Comparison of ENCODE assay signal across 10 cellular contexts in the genomic region with DNA sequence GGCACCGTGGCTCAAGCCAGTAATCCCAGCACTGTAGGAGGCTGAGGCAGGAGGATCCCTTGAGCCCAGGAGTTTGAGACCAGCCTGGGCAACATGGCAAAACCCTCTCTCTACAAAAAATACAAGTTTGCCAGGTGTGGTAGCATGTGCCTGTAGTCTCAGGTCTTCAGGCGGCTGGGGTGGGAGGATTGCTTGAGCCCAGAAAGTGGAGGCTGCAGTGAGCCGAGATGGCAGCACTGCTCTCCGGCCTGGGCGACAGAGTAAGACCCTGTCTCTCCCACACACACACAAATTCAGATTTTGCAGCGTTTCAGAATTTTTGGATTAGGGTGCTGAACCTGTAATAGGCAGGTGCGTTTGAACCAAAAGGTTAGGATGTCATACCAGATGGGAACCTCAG. TPM values are rescaled to one million over a fixed set of nuclear protein-coding genes. Genes with fewer than 3 reads are reported as not detected.
DNase-seq lines count a peak whose midpoint lies in the region; ATAC-seq, FAIRE-seq and TF ChIP-seq lines count a peak whose summit lies in the region.
"Had no signal": no experiment of that assay in that cellular context is flagged by ENCODE, and none has a peak within 500 bp of the region (broad histone marks: within the 10 kb centered on the region; RNA-seq: fewer than 3 reads in every experiment).

No MANE protein-coding gene starts in this region.

- no peaks in the 10 kb centered on the region for H3K9me3 ChIP-seq in CD8-positive, alpha-beta memory T cell (ENCODE audit: low read length)
- H3K9me3 ChIP-seq in HUES6 (ENCODE audit: control insufficient read depth, insufficient read depth, low read depth, low read length) (no peaks in the 10 kb centered on the region), esophagus squamous epithelium (no peaks in the 10 kb centered on the region)

- H3K27me3 Mint-ChIP-seq in CD8-positive, alpha-beta memory T cell, result peaks cover 0 to 13% of the 10 kb centered on the region in 2 donors
- no peaks in the 10 kb centered on the region for H3K27me3 Mint-ChIP-seq in activated naive CD8-positive, alpha-beta T cell treated with anti-CD3 and anti-CD28 coated beads, Interleukin-2, amount 10 ng/mL, durations not matched to agents 7 days and 5 days
- no peaks in the 10 kb centered on the region for H3K27me3 Mint-ChIP-seq in natural killer cell treated with Interleukin-12 subunit alpha and Interleukin-12 subunit beta and Interleukin-15 and Interleukin-18, amount 100 ng/mL, for 72 hours

- POLR2A ChIA-PET in CD8-positive, alpha-beta memory T cell (lab: Charles Lee), result interaction anchor here (0.6 to 2.8 kb wide), 3 partner anchors 20 to 178 kb away, joined by 3 to 14 read pairs (median 4); a partner anchor contains a TSS
- POLR2A ChIA-PET in activated naive CD8-positive, alpha-beta T cell treated with anti-CD3 and anti-CD28 coated beads, Interleukin-2, amount 10 ng/mL, durations not matched to agents 7 days and 5 days (lab: Charles Lee), result interaction anchor here (0.7 to 2.1 kb wide), 6 partner anchors 15 to 95 kb away, joined by 3 to 8 read pairs (median 3); no protein-coding TSS in a partner anchor

- H3K27ac ChIP-seq in CD8-positive, alpha-beta memory T cell (ENCODE audit: low read depth, low read length), result peak overlapping the region; percentile 94
- H3K27ac ChIP-seq in HUES6 (ENCODE audit: low read depth, low read length), result no peak overlapping the region
- peak overlapping the region in 2 of 4 donors; percentile 78 to 90 for H3K27ac ChIP-seq in esophagus squamous epithelium

- peaks cover 25% of the 10 kb centered on the region for H3K36me3 ChIP-seq in CD8-positive, alpha-beta memory T cell (ENCODE audit: insufficient read depth, low read length)
- H3K36me3 ChIP-seq in HUES6 (ENCODE audit: control insufficient read depth, insufficient read depth, low read length), result peaks cover 40% of the 10 kb centered on the region
- peaks cover 19 to 32% (median 20%) of the 10 kb centered on the region in 3 donors for H3K36me3 ChIP-seq in esophagus squamous epithelium

- H3K36me3 Mint-ChIP-seq in CD8-positive, alpha-beta memory T cell, result peaks cover 10 to 49% (median 17%) of the 10 kb centered on the region in 3 donors
- H3K36me3 Mint-ChIP-seq in activated naive CD8-positive, alpha-beta T cell treated with anti-CD3 and anti-CD28 coated beads, Interleukin-2, amount 10 ng/mL, durations not matched to agents 7 days and 5 days, result peaks cover 32% of the 10 kb centered on the region
- peaks cover 17% of the 10 kb centered on the region for H3K36me3 Mint-ChIP-seq in natural killer cell treated with Interleukin-12 subunit alpha and Interleukin-12 subunit beta and Interleukin-15 and Interleukin-18, amount 100 ng/mL, for 72 hours

- intact Hi-C loops in esophagus squamous epithelium (cut with DNase I), result no loop called here

- no peaks in the 10 kb centered on the region for H3K27me3 ChIP-seq in CD8-positive, alpha-beta memory T cell (ENCODE audit: insufficient read depth, low read length, poor library complexity, severe bottlenecking)
- H3K27me3 ChIP-seq in HUES6 (ENCODE audit: control insufficient read depth, insufficient read depth, low read length) (no peaks in the 10 kb centered on the region), esophagus squamous epithelium (no peaks in the 10 kb centered on the region)

- H3K9me3 Mint-ChIP-seq in CD8-positive, alpha-beta memory T cell, result peaks cover 0 to 4% (median 1%) of the 10 kb centered on the region in 5 donors
- H3K9me3 Mint-ChIP-seq in activated naive CD8-positive, alpha-beta T cell treated with anti-CD3 and anti-CD28 coated beads, Interleukin-2, amount 10 ng/mL, durations not matched to agents 7 days and 5 days, result no peaks in the 10 kb centered on the region
- H3K9me3 Mint-ChIP-seq in natural killer cell treated with Interleukin-12 subunit alpha and Interleukin-12 subunit beta and Interleukin-15 and Interleukin-18, amount 100 ng/mL, for 72 hours, result no peaks in the 10 kb centered on the region

- DNase-seq in CD8-positive, alpha-beta memory T cell, result peak in 1 of 5 donors; percentile 11
- DNase-seq in activated naive CD8-positive, alpha-beta T cell treated with anti-CD3 and anti-CD28 coated beads, Interleukin-2, amount 10 ng/mL, durations not matched to agents 7 days and 5 days, result no peak
- DNase-seq in natural killer cell treated with Interleukin-12 subunit alpha and Interleukin-12 subunit beta and Interleukin-15 and Interleukin-18, amount 100 ng/mL, for 72 hours (ENCODE audit: low spot score), result no peak
- DNase-seq in GM12892 (ENCODE audit: insufficient read length), result no peak
- DNase-seq in HT-29 (ENCODE audit: low spot score), result no peak
- DNase-seq in esophagus squamous epithelium (lab: John Stamatoyannopoulos, UW), result no peak
- no peak for DNase-seq in DMS 273 treated with DMSO at 0.1 percent for 48 hours (lab: John Stamatoyannopoulos, UW)
- DNase-seq: NCI-H187 had no signal

- peak overlapping the region; percentile 95 to 100 (median 100) for H3K4me3 Mint-ChIP-seq in CD8-positive, alpha-beta memory T cell
- H3K4me3 Mint-ChIP-seq in activated naive CD8-positive, alpha-beta T cell treated with anti-CD3 and anti-CD28 coated beads, Interleukin-2, amount 10 ng/mL, durations not matched to agents 7 days and 5 days, result peak overlapping the region; percentile 95
- peak overlapping the region; percentile 99 for H3K4me3 Mint-ChIP-seq in natural killer cell treated with Interleukin-12 subunit alpha and Interleukin-12 subunit beta and Interleukin-15 and Interleukin-18, amount 100 ng/mL, for 72 hours

- CTCF ChIA-PET in CD8-positive, alpha-beta memory T cell (lab: Charles Lee), result interaction anchor here (0.8 to 1.4 kb wide), 2 partner anchors 25 to 72 kb away, joined by 3 to 6 read pairs; a partner anchor contains a TSS

- peaks cover 58 to 70% (median 65%) of the 10 kb centered on the region in 3 donors for H3K4me1 Mint-ChIP-seq in CD8-positive, alpha-beta memory T cell
- peaks cover 35% of the 10 kb centered on the region for H3K4me1 Mint-ChIP-seq in activated naive CD8-positive, alpha-beta T cell treated with anti-CD3 and anti-CD28 coated beads, Interleukin-2, amount 10 ng/mL, durations not matched to agents 7 days and 5 days
- H3K4me1 Mint-ChIP-seq in natural killer cell treated with Interleukin-12 subunit alpha and Interleukin-12 subunit beta and Interleukin-15 and Interleukin-18, amount 100 ng/mL, for 72 hours (ENCODE audit: low read depth in 2 of 2), result peaks cover 40 to 42% of the 10 kb centered on the region in 2 donors

- H3K27ac Mint-ChIP-seq in CD8-positive, alpha-beta memory T cell, result peak overlapping the region; percentile 88 to 99 (median 98)
- peak overlapping the region; percentile 92 for H3K27ac Mint-ChIP-seq in activated naive CD8-positive, alpha-beta T cell treated with anti-CD3 and anti-CD28 coated beads, Interleukin-2, amount 10 ng/mL, durations not matched to agents 7 days and 5 days
- H3K27ac Mint-ChIP-seq in natural killer cell treated with Interleukin-12 subunit alpha and Interleukin-12 subunit beta and Interleukin-15 and Interleukin-18, amount 100 ng/mL, for 72 hours, result peak overlapping the region; percentile 96 to 99

- H3K4me1 ChIP-seq in CD8-positive, alpha-beta memory T cell (ENCODE audit: insufficient read depth, low read length), result peaks cover 50% of the 10 kb centered on the region
- H3K4me1 ChIP-seq in HUES6 (ENCODE audit: control insufficient read depth, insufficient read depth, low read length), result peaks cover 35% of the 10 kb centered on the region
- peaks cover 39 to 72% (median 39%) of the 10 kb centered on the region in 3 donors for H3K4me1 ChIP-seq in esophagus squamous epithelium

- 77 to 80% methylated on average over 7 of the region's 7 CpGs for WGBS in esophagus squamous epithelium, 2 donors

- FAIRE-seq in GM12892 (lab: Jason Lieb, UNC), result no peak
- FAIRE-seq: G401.6 had no signal

- peak overlapping the region; percentile 93 for H3K9ac ChIP-seq in HUES6 (ENCODE audit: low read length)

- H3K4me3 ChIP-seq in CD8-positive, alpha-beta memory T cell (ENCODE audit: low read length), result peak overlapping the region; percentile 95
- H3K4me3 ChIP-seq in HUES6 (ENCODE audit: low read depth, low read length) (peak overlapping the region; percentile 87; the same call in 1 of the 2 replicates), esophagus squamous epithelium (peak overlapping the region in 2 of 4 donors; percentile 62 to 74)

- TF ChIP-seq CTCF in esophagus squamous epithelium (IDR thresholded peaks at IDR 0.05), result no peak

- no peak for TF ChIP-seq POLR2A in GM12892 (IDR thresholded peaks at IDR 0.05; ENCODE audit: low read depth, low read length)
- TF ChIP-seq POLR2A in esophagus squamous epithelium (IDR thresholded peaks at IDR 0.05), result no peak

- no peak for ATAC-seq in activated naive CD8-positive, alpha-beta T cell treated with anti-CD3 and anti-CD28 coated beads, Interleukin-2, amount 10 ng/mL, durations not matched to agents 7 days and 5 days (ENCODE audit: low read depth)
- ATAC-seq in natural killer cell treated with Interleukin-12 subunit alpha and Interleukin-12 subunit beta and Interleukin-15 and Interleukin-18, amount 100 ng/mL, for 72 hours, result no peak

RNA-seq across cellular contexts. Expression of a gene that starts 2.2 kb away (rescaled TPM):
- total RNA-seq in CD8-positive, alpha-beta memory T cell, result 1,000 to 10,000 TPM; 2,863 to 2,871 TPM
- 1,959 TPM for polyA plus RNA-seq in CD8-positive, alpha-beta memory T cell
- 1,000 to 10,000 TPM; 2,412 to 2,445 TPM for total RNA-seq in activated naive CD8-positive, alpha-beta T cell treated with anti-CD3 and anti-CD28 coated beads, Interleukin-2, amount 10 ng/mL, durations not matched to agents 7 days and 5 days
- total RNA-seq in natural killer cell treated with Interleukin-12 subunit alpha and Interleukin-12 subunit beta and Interleukin-15 and Interleukin-18, amount 100 ng/mL, for 72 hours, result 1,000 to 10,000 TPM; 1,165 to 1,334 TPM
- polyA plus RNA-seq in GM12892 (2012; ENCODE audit: missing spikeins), result 6,590 TPM
- total RNA-seq in HT-29 (2014; rRNA removed; shearing (Covaris generic)), result 5,724 and 5,984 TPM in 2 replicates
- total RNA-seq in esophagus squamous epithelium, result 1,000 to 10,000 TPM; 2,317 to 5,784 (median 3,336) TPM

RNA-seq across cellular contexts. Expression of a gene that starts 11.1 kb away (rescaled TPM):
- 1,000 to 10,000 TPM; 3,865 to 3,912 TPM for total RNA-seq in CD8-positive, alpha-beta memory T cell
- polyA plus RNA-seq in CD8-positive, alpha-beta memory T cell, result 2,679 TPM
- total RNA-seq in activated naive CD8-positive, alpha-beta T cell treated with anti-CD3 and anti-CD28 coated beads, Interleukin-2, amount 10 ng/mL, durations not matched to agents 7 days and 5 days, result 1,000 to 10,000 TPM; 2,936 to 3,173 TPM
- 1,000 to 10,000 TPM; 1,861 to 2,042 TPM for total RNA-seq in natural killer cell treated with Interleukin-12 subunit alpha and Interleukin-12 subunit beta and Interleukin-15 and Interleukin-18, amount 100 ng/mL, for 72 hours
- 4,907 TPM for polyA plus RNA-seq in GM12892 (2012; ENCODE audit: missing spikeins)
- 7,406 and 7,983 TPM in 2 replicates for total RNA-seq in HT-29 (2014; rRNA removed; shearing (Covaris generic))
- total RNA-seq in esophagus squamous epithelium, result 1,000 to 10,000 TPM; 1,642 to 4,119 (median 2,165) TPM

RNA-seq across cellular contexts. Expression of a gene that starts 14.0 kb away (rescaled TPM):
- total RNA-seq in CD8-positive, alpha-beta memory T cell, result 10 to 100 TPM; 16.2 to 16.3 TPM
- 52.4 TPM for polyA plus RNA-seq in CD8-positive, alpha-beta memory T cell
- 10 to 100 TPM; 19.8 to 24.4 TPM for total RNA-seq in activated naive CD8-positive, alpha-beta T cell treated with anti-CD3 and anti-CD28 coated beads, Interleukin-2, amount 10 ng/mL, durations not matched to agents 7 days and 5 days
- 1 to 10 TPM; 1.6 to 3.0 TPM for total RNA-seq in natural killer cell treated with Interleukin-12 subunit alpha and Interleukin-12 subunit beta and Interleukin-15 and Interleukin-18, amount 100 ng/mL, for 72 hours
- polyA plus RNA-seq in GM12892 (2012; ENCODE audit: missing spikeins), result not detected
- total RNA-seq in HT-29 (2014; rRNA removed; shearing (Covaris generic)), result 150 and 176 TPM in 2 replicates
- total RNA-seq in esophagus squamous epithelium, result 100 to 1,000 TPM in 1 of 4 donors, 10 to 100 TPM in 3; 18.0 to 129 (median 60.0) TPM

RNA-seq across cellular contexts. Expression of a gene that starts 24.5 kb away (rescaled TPM):
- 10 to 100 TPM; 63.9 to 71.5 TPM for total RNA-seq in CD8-positive, alpha-beta memory T cell
- 148 TPM for polyA plus RNA-seq in CD8-positive, alpha-beta memory T cell
- total RNA-seq in activated naive CD8-positive, alpha-beta T cell treated with anti-CD3 and anti-CD28 coated beads, Interleukin-2, amount 10 ng/mL, durations not matched to agents 7 days and 5 days, result 100 to 1,000 TPM; 250 to 282 TPM
- total RNA-seq in natural killer cell treated with Interleukin-12 subunit alpha and Interleukin-12 subunit beta and Interleukin-15 and Interleukin-18, amount 100 ng/mL, for 72 hours, result 10 to 100 TPM; 33.5 to 80.4 TPM
- 4.3 TPM for polyA plus RNA-seq in GM12892 (2012; ENCODE audit: missing spikeins)
- total RNA-seq in HT-29 (2014; rRNA removed; shearing (Covaris generic)), result 1.6 and 2.1 TPM in 2 replicates
- 1 to 10 TPM in 3 of 4 donors, under 1 TPM in 1; 0.75 to 4.2 (median 2.7) TPM for total RNA-seq in esophagus squamous epithelium

RNA-seq across cellular contexts. Expression of a gene that starts 29.3 kb away (rescaled TPM):
- 1 to 10 TPM; 1.4 to 1.7 TPM for total RNA-seq in CD8-positive, alpha-beta memory T cell
- 2.1 TPM for polyA plus RNA-seq in CD8-positive, alpha-beta memory T cell
- 1 to 10 TPM; 1.6 to 2.4 TPM for total RNA-seq in activated naive CD8-positive, alpha-beta T cell treated with anti-CD3 and anti-CD28 coated beads, Interleukin-2, amount 10 ng/mL, durations not matched to agents 7 days and 5 days
- 1 to 10 TPM; 1.6 to 2.0 TPM for total RNA-seq in natural killer cell treated with Interleukin-12 subunit alpha and Interleukin-12 subunit beta and Interleukin-15 and Interleukin-18, amount 100 ng/mL, for 72 hours
- polyA plus RNA-seq in GM12892 (2012; ENCODE audit: missing spikeins), result 0.23 TPM
- 17.6 and 25.6 TPM in 2 replicates for total RNA-seq in HT-29 (2014; rRNA removed; shearing (Covaris generic))
- 1 to 10 TPM; 1.0 to 7.2 (median 2.3) TPM for total RNA-seq in esophagus squamous epithelium

Comparison
In these comparisons a context has a peak if more than half of its experiments do, and no peak if none do; other contexts are left out.
1. RNA of a gene that starts 14.0 kb away (total RNA-seq): 150 to 176 TPM in HT-29, 18.0 to 129 TPM in esophagus squamous epithelium, 19.8 to 24.4 TPM in activated naive CD8-positive, alpha-beta T cell treated with anti-CD3 and anti-CD28 coated beads, Interleukin-2, amount 10 ng/mL, durations not matched to agents 7 days and 5 days and 16.2 to 16.3 TPM in CD8-positive, alpha-beta memory T cell; 1.6 to 3.0 TPM in natural killer cell treated with Interleukin-12 subunit alpha and Interleukin-12 subunit beta and Interleukin-15 and Interleukin-18, amount 100 ng/mL, for 72 hours; every median in the first group is over 4 times any median in the second.
2. Peak in every context shown above with its lines, with median percentiles within 50 percentile points of each other: H3K27ac Mint-ChIP-seq and H3K4me3 Mint-ChIP-seq.